Comparison of ENCODE assay signal across 19 cellular contexts in genomic region chr1:218485241-218485928, GRCh38.
DNase-seq lines count a peak whose midpoint lies in the region; ATAC-seq, FAIRE-seq and TF ChIP-seq lines count a peak whose summit lies in the region.
"Had no signal": no experiment of that assay in that cellular context is flagged by ENCODE, and none has a peak within 500 bp of the region (broad histone marks: within the 10 kb centered on the region; RNA-seq: fewer than 3 reads in every experiment).

No MANE protein-coding gene starts in this region.

- H3K9me3 ChIP-seq in astrocyte (ENCODE audit: insufficient read depth, low read depth, low read length): no peaks in the 10 kb centered on the region
- H3K9me3 ChIP-seq: BLaER1 treated with 17β-estradiol and CSF1 and Interleukin-3, amounts not matched to agents 10 nM and 100 nM had no signal

- H3K9me3 Mint-ChIP-seq in astrocyte (ENCODE audit: unreplicated experiment): peaks cover 4% of the 10 kb centered on the region
- H3K9me3 Mint-ChIP-seq: CD8-positive, alpha-beta T cell; T-helper 1 cell treated with Interleukin-12 subunit alpha and Interleukin-12 subunit beta and Interleukin-4 antibody, amounts not matched to agents 30 μg/mL and 1 μg/mL, for 36 hours had no signal

- TF ChIP-seq CTCF in astrocyte (IDR thresholded peaks at IDR 0.05; ENCODE audit: insufficient read depth, low read depth, low read length): no peak

- ATAC-seq in HG03196 (IDR thresholded peaks at IDR 0.05; ENCODE audit: unreplicated experiment): no peak
- ATAC-seq in HG02938 (IDR thresholded peaks at IDR 0.05; ENCODE audit: unreplicated experiment): no peak
- ATAC-seq: CD8-positive, alpha-beta T cell had no signal

- no peak overlapping the region for H2AFZ ChIP-seq in astrocyte (ENCODE audit: low read depth, low read length)

- no peak overlapping the region for H3K4me3 Mint-ChIP-seq in astrocyte (ENCODE audit: unreplicated experiment)
- H3K4me3 Mint-ChIP-seq: CD8-positive, alpha-beta T cell; T-helper 1 cell treated with Interleukin-12 subunit alpha and Interleukin-12 subunit beta and Interleukin-4 antibody, amounts not matched to agents 30 μg/mL and 1 μg/mL, for 36 hours had no signal

- no peak overlapping the region for H3K9ac ChIP-seq in astrocyte (ENCODE audit: low read length)
- H3K9ac ChIP-seq: BLaER1 treated with 17β-estradiol and CSF1 and Interleukin-3, amounts not matched to agents 10 nM and 100 nM had no signal

- no peak overlapping the region for H3K27ac Mint-ChIP-seq in astrocyte (ENCODE audit: unreplicated experiment)
- H3K27ac Mint-ChIP-seq: CD8-positive, alpha-beta T cell; T-helper 1 cell treated with Interleukin-12 subunit alpha and Interleukin-12 subunit beta and Interleukin-4 antibody, amounts not matched to agents 30 μg/mL and 1 μg/mL, for 36 hours had no signal

- H3K4me3 ChIP-seq in astrocyte (ENCODE audit: insufficient read depth, low read depth, low read length): no peak overlapping the region
- H3K4me3 ChIP-seq: BLaER1 treated with 17β-estradiol and CSF1 and Interleukin-3, amounts not matched to agents 10 nM and 100 nM; SJCRH30 had no signal

- H3K4me1 ChIP-seq in astrocyte (ENCODE audit: insufficient read depth, low read length): peaks cover 33% of the 10 kb centered on the region

- no peaks in the 10 kb centered on the region for H4K20me1 ChIP-seq in astrocyte (ENCODE audit: insufficient read depth, low read length)
- H4K20me1 ChIP-seq: BLaER1 treated with 17β-estradiol and CSF1 and Interleukin-3, amounts not matched to agents 10 nM and 100 nM had no signal

- H3K4me2 ChIP-seq in astrocyte (ENCODE audit: low read length): no peak overlapping the region

- H3K27me3 Mint-ChIP-seq in astrocyte (ENCODE audit: low read depth, unreplicated experiment): no peaks in the 10 kb centered on the region

- H3K36me3 Mint-ChIP-seq in astrocyte (ENCODE audit: low read depth, unreplicated experiment): peaks cover 1% of the 10 kb centered on the region
- H3K36me3 Mint-ChIP-seq: CD8-positive, alpha-beta T cell had no signal

- H3K27ac ChIP-seq in astrocyte (ENCODE audit: low read depth, low read length): no peak overlapping the region
- H3K27ac ChIP-seq: BLaER1 treated with 17β-estradiol and CSF1 and Interleukin-3, amounts not matched to agents 10 nM and 100 nM; SJCRH30 had no signal

- FAIRE-seq in astrocyte (lab: Jason Lieb, UNC): peak; percentile 5

- H3K79me2 ChIP-seq in astrocyte (ENCODE audit: insufficient read depth, low read length): no peaks in the 10 kb centered on the region

- no peaks in the 10 kb centered on the region for H3K27me3 ChIP-seq in astrocyte (ENCODE audit: insufficient read depth, low read length)
- H3K27me3 ChIP-seq: BLaER1 treated with 17β-estradiol and CSF1 and Interleukin-3, amounts not matched to agents 10 nM and 100 nM; SJCRH30 had no signal

- H3K36me3 ChIP-seq in astrocyte (ENCODE audit: insufficient read depth, low read length): no peaks in the 10 kb centered on the region
- H3K36me3 ChIP-seq: BLaER1 treated with 17β-estradiol and CSF1 and Interleukin-3, amounts not matched to agents 10 nM and 100 nM; SJCRH30 had no signal

- DNase-seq in DMS53 treated with DMSO at 0.1 percent for 48 hours (lab: John Stamatoyannopoulos, UW; ENCODE audit: unreplicated experiment): peak; percentile 84
- peak; percentile 7 for DNase-seq in NCI-H226
- no peak for DNase-seq in astrocyte (ENCODE audit: low read depth)
- peak; percentile 72 for DNase-seq in kidney tubule cell (ENCODE audit: low spot score)
- DNase-seq in DMS153 (lab: John Stamatoyannopoulos, UW): no peak
- no peak for DNase-seq in NCI-H1417 (lab: John Stamatoyannopoulos, UW)
- DNase-seq: CD8-positive, alpha-beta T cell; DND-41; HCEC 1CT; KBM-7; NCI-H1436; NCI-H2029 treated with DMSO at 0.1 percent for 48 hours; NCI-H2171 treated with DMSO at 0.1 percent for 48 hours; NCI-H748 treated with DMSO at 0.1 percent for 48 hours; SJCRH30 had no signal

- H3K4me1 Mint-ChIP-seq in astrocyte (ENCODE audit: low read depth, unreplicated experiment): peaks cover 38% of the 10 kb centered on the region

Comparison
In these comparisons a context has a peak if more than half of its experiments do, and no peak if none do; other contexts are left out.
1. DNase-seq: peak in DMS53 treated with DMSO at 0.1 percent for 48 hours (single experiment), NCI-H226 (single experiment) and kidney tubule cell (single experiment); none in astrocyte (single experiment), DMS153 (single experiment) and NCI-H1417 (0 of 3).